9 cellular contexts compared by ENCODE assay signal in the genomic region with DNA sequence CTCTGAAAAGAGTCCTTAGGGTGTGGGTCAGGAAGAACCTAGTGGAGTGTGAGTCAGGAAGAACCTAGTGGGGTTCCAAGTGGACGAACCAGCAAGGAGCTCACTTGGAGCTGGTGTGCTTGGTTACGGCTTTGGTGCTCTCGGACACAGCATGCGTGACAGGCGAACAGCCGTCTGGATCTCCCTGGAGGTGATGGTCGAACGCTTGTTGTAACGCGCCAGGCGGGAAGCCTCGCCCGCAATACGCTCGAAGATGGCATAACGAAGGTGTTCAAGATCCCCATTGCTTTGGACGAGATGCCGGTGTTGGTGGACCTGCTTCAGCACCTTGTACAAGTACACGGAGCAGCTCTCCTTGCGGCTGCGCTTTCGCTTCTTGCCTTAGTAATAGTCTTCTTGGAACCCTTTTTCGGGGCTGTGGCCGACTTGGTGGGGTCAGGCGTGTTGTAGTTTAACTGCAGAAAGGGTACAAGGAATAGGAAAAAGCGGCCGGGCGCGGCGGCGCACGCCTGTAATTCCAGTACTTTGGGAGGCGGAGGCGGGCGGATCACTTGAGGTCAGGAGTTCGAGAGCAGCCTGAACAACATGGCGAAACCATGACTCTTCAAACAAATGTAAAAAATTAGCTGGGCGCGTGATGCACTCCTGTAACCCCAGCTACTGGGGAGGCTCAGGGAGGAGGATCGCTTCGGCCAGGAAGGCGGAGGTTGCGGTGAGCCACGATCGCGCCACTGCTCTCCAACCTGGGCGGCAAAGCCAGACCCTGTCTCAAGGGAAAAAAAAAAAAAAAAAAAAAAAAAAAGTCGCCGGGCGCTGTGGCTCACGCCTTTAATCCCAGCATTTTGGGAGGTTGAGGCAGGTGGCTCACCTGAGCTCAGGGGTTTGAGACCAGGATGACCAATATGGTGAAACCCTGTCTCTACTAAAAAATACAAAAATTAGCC. TPM values are rescaled to one million over a fixed set of nuclear protein-coding genes. Genes with fewer than 3 reads are reported as not detected.
DNase-seq lines count a peak whose midpoint lies in the region; ATAC-seq, FAIRE-seq and TF ChIP-seq lines count a peak whose summit lies in the region.
"Had no signal": no experiment of that assay in that cellular context is flagged by ENCODE, and none has a peak within 500 bp of the region (broad histone marks: within the 10 kb centered on the region; RNA-seq: fewer than 3 reads in every experiment).

No MANE protein-coding gene starts in this region.

- ATAC-seq in body of pancreas (no peak), memory B cell (ENCODE audit: low read depth) (no peak), upper lobe of left lung (ENCODE audit: low FRiP score in 2 of 2) (no peak), left lobe of liver (no peak)

- no peaks in the 10 kb centered on the region for H4K20me1 ChIP-seq in KMS-11 (ENCODE audit: insufficient read depth)

- H3K9me3 Mint-ChIP-seq in memory B cell, result peaks cover 1% of the 10 kb centered on the region

- no peaks in the 10 kb centered on the region for H3K36me3 Mint-ChIP-seq in memory B cell

- H3K36me3 ChIP-seq in BE2C (no peaks in the 10 kb centered on the region), KMS-11 (ENCODE audit: insufficient read depth) (no peaks in the 10 kb centered on the region), body of pancreas (replicated peaks in 1 of 2; ENCODE audit: insufficient read depth in 1 of 2, low read depth in 2 of 2) (no peaks in the 10 kb centered on the region), upper lobe of left lung (no peaks in the 10 kb centered on the region)

- 17 to 36% methylated on average over 51 of the region's 51 CpGs for WGBS in body of pancreas, 2 donors
- 13 to 18% methylated on average over 45 to 48 of the region's 51 CpGs for whole genome bisulfite sequencing in upper lobe of left lung, 2 donors

- H3K27me3 Mint-ChIP-seq in memory B cell, result no peaks in the 10 kb centered on the region

- intact Hi-C loops in body of pancreas (cut with DNase I), result no loop called here

- TF ChIP-seq POLR2A in body of pancreas (IDR thresholded peaks at IDR 0.05) (no peak), upper lobe of left lung (IDR thresholded peaks at IDR 0.05) (no peak)

- H3K79me2 ChIP-seq in KMS-11 (ENCODE audit: insufficient read depth, low read depth), result peaks cover 14% of the 10 kb centered on the region; the same call in 1 of the 2 replicates

- TF ChIP-seq EP300 in upper lobe of left lung (IDR thresholded peaks at IDR 0.05), result no peak

- no peak for FAIRE-seq in HTR-8/SVneo (lab: Jason Lieb, UNC)

- H3K27ac ChIP-seq in KMS-11, result peak overlapping the region; percentile 100
- H3K27ac ChIP-seq in body of pancreas, result peak overlapping the region in 2 of 4 donors; percentile 41 to 70
- peak overlapping the region; percentile 50 to 84 (median 76) for H3K27ac ChIP-seq in upper lobe of left lung

- H3K4me2 ChIP-seq in KMS-11, result peak overlapping the region; percentile 10; the same call in 1 of the 2 replicates

- peak overlapping the region; percentile 86 for H3K4me3 ChIP-seq in BE2C (ENCODE audit: low read depth, low read length)
- no peak overlapping the region for H3K4me3 ChIP-seq in KMS-11 (IDR thresholded peaks at IDR 0.05; ENCODE audit: insufficient read depth, low read depth, low read length)
- H3K4me3 ChIP-seq in body of pancreas, result peak overlapping the region; percentile 33 to 43
- peak overlapping the region; percentile 24 to 74 (median 64) for H3K4me3 ChIP-seq in upper lobe of left lung

- no peaks in the 10 kb centered on the region for H3K9me3 ChIP-seq in BE2C
- no peaks in the 10 kb centered on the region for H3K9me3 ChIP-seq in body of pancreas
- no peaks in the 10 kb centered on the region for H3K9me3 ChIP-seq in upper lobe of left lung

- H3K4me1 Mint-ChIP-seq in memory B cell, result peaks cover 17% of the 10 kb centered on the region

- DNase-seq in BE2C (no peak), body of pancreas (peak in 3 of 4 donors; percentile 9 to 23 (median 9)), memory B cell (ENCODE audit: low spot score in 2 of 2) (peak in 1 of 2 donors; percentile 7), upper lobe of left lung (peak; percentile 21 to 84), HTR-8/SVneo (ENCODE audit: insufficient read length, low spot score) (no peak), NCI-H187 treated with DMSO at 0.1 percent for 48 hours (lab: John Stamatoyannopoulos, UW) (no peak), left lobe of liver (ENCODE audit: low spot score) (no peak)

- H3K27ac Mint-ChIP-seq in memory B cell, result peak overlapping the region; percentile 95

- H3K27me3 ChIP-seq in BE2C (no peaks in the 10 kb centered on the region), KMS-11 (ENCODE audit: insufficient read depth, low read depth) (no peaks in the 10 kb centered on the region), body of pancreas (peaks cover 0 to 17% of the 10 kb centered on the region in 2 donors), upper lobe of left lung (no peaks in the 10 kb centered on the region)

- no peak for TF ChIP-seq CTCF in BE2C (IDR thresholded peaks at IDR 0.05; ENCODE audit: low read depth, low read length)
- TF ChIP-seq CTCF in KMS-11 (conservative IDR thresholded peaks at IDR 0.05; ENCODE audit: low read depth, low read length), result no peak
- TF ChIP-seq CTCF in body of pancreas (IDR thresholded peaks at IDR 0.05), result no peak
- no peak for TF ChIP-seq CTCF in upper lobe of left lung (IDR thresholded peaks at IDR 0.05)

- no peaks in the 10 kb centered on the region for H3K4me1 ChIP-seq in BE2C
- peaks cover 18% of the 10 kb centered on the region for H3K4me1 ChIP-seq in KMS-11 (ENCODE audit: low read depth, poor library complexity, severe bottlenecking)
- H3K4me1 ChIP-seq in body of pancreas, result peaks cover 35% of the 10 kb centered on the region
- H3K4me1 ChIP-seq in upper lobe of left lung, result peaks cover 21 to 36% (median 27%) of the 10 kb centered on the region in 4 donors

- peak overlapping the region; percentile 35 for H2AFZ ChIP-seq in KMS-11 (ENCODE audit: low read depth)

- H3K4me3 Mint-ChIP-seq in memory B cell, result peak overlapping the region; percentile 98

- H3K9ac ChIP-seq in KMS-11, result peak overlapping the region; percentile 100; the same call in 1 of the 2 replicates

RNA-seq across cellular contexts. Expression of gene OR2B2, which starts 48.0 kb away (rescaled TPM):
- polyA plus RNA-seq in BE2C (2012; ENCODE audit: insufficient read depth, insufficient read length, low read depth), result not detected
- total RNA-seq in body of pancreas (not detected), upper lobe of left lung (not detected), left lobe of liver (not detected)
- total RNA-seq: left cardiac atrium had no signal

Comparison
In these comparisons a context has a peak if more than half of its experiments do, and no peak if none do; other contexts are left out.
1. DNase-seq: peak in body of pancreas (3 of 4) and upper lobe of left lung (2 of 2); none in BE2C (single experiment), HTR-8/SVneo (single experiment), NCI-H187 treated with DMSO at 0.1 percent for 48 hours (single experiment) and left lobe of liver (single experiment).